In the genomic region with DNA sequence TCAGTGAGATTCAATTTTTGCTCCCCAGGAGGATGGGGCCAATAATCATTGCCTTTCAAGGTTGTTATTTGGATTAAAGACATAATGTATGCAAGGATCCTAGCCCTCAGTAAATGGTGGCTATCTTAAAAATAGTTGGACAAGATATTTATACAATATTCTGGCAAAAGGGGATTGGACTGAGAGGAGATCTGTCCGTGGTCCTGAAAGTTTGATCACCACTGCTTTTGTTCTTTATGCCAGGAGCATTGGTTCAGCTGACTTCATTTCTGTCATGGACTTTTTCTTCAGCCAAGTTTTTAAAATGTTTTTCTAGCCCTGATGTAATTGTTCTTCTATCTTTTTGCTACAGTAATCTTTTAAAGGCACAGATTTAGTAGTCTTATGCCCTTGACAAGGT, we compare ENCODE assay signal across 12 cellular contexts.
DNase-seq lines count a peak whose midpoint lies in the region; ATAC-seq and TF ChIP-seq lines count a peak whose summit lies in the region.
"Had no signal": no experiment of that assay in that cellular context is flagged by ENCODE, and none has a peak within 500 bp of the region (broad histone marks: within the 10 kb centered on the region; RNA-seq: fewer than 3 reads in every experiment).

No MANE protein-coding gene starts in this region.

- H3K27ac ChIP-seq in ovary: no peak overlapping the region
- H3K27ac ChIP-seq: 22Rv1 had no signal

- TF ChIP-seq CTCF in cardiac fibroblast (IDR thresholded peaks at IDR 0.05; ENCODE audit: low read depth, low read length) (no peak), ovary (IDR thresholded peaks at IDR 0.05) (no peak)

- H3K27me3 ChIP-seq in ovary: no peaks in the 10 kb centered on the region
- H3K27me3 ChIP-seq: MG63 had no signal

- no peaks in the 10 kb centered on the region for H3K9me3 ChIP-seq in ovary
- H3K9me3 ChIP-seq: MG63 had no signal

- no peak for TF ChIP-seq POLR2A in ovary (IDR thresholded peaks at IDR 0.05)

- no peaks in the 10 kb centered on the region for H3K36me3 ChIP-seq in ovary
- H3K36me3 ChIP-seq: MG63 had no signal

- H3K4me3 ChIP-seq in cardiac fibroblast (replicated peaks in 1 of 2; ENCODE audit: low read depth in 2 of 2, low read length in 2 of 2) (no peak overlapping the region), ovary (no peak overlapping the region)
- H3K4me3 ChIP-seq: MG63 had no signal

- intact Hi-C loops in ovary (cut with DNase I): no loop called here

- H3K4me1 ChIP-seq in ovary (ENCODE audit: insufficient read depth): no peaks in the 10 kb centered on the region

- WGBS in ovary, 3 donors: 0 to 2% (median 0%) methylated on average over 1 of the region's 1 CpG

- peak; percentile 24 for DNase-seq in DMS53 (lab: John Stamatoyannopoulos, UW)
- no peak for DNase-seq in DMS53 treated with DMSO at 0.1 percent for 48 hours (lab: John Stamatoyannopoulos, UW; ENCODE audit: unreplicated experiment)
- peak; percentile 34 for DNase-seq in LoVo (ENCODE audit: low spot score)
- DNase-seq in cardiac fibroblast (ENCODE audit: low read depth in 2 of 2): peak; percentile 16 to 25
- DNase-seq in mucosa of gallbladder (ENCODE audit: low spot score): peak; percentile 13
- DNase-seq in ovary: no peak
- DNase-seq: activated effector memory CD4-positive, alpha-beta T cell treated with Interleukin-2 at 50 U/mL for 16 hours; glutamatergic neuron; MG63 had no signal

- TF ChIP-seq EP300 in ovary (IDR thresholded peaks at IDR 0.05): no peak

- ATAC-seq in GM21390 (IDR thresholded peaks at IDR 0.05; ENCODE audit: unreplicated experiment) (no peak), GM21619 (IDR thresholded peaks at IDR 0.05; ENCODE audit: unreplicated experiment) (no peak)

Comparison
In these comparisons a context has a peak if more than half of its experiments do, and no peak if none do; other contexts are left out.
1. DNase-seq: peak in DMS53 (single experiment), LoVo (single experiment), cardiac fibroblast (2 of 2) and mucosa of gallbladder (single experiment); none in DMS53 treated with DMSO at 0.1 percent for 48 hours (single experiment) and ovary (0 of 5).